In genomic region chr3:46368569-46368968, GRCh38 we compare ENCODE assay signal across 2 cellular contexts.
A peak's percentile ranks its signal among the peaks of the same experiment; 100 is the strongest.
TF ChIP-seq lines count a peak whose summit lies in the region.

No MANE protein-coding gene starts in this region.

TF ChIP-seq in SK-N-SH treated with all-trans-retinoic acid at 6 μM for 48 hours, 23 proteins besides CTCF, POLR2A, EP300 and RAD21:
- no peak for TF ChIP-seq BACH2 (CRISPR knock-in tag; IDR thresholded peaks at IDR 0.05; ENCODE audit: borderline replicate concordance)
- no peak for TF ChIP-seq ISL1 (CRISPR knock-in tag; IDR thresholded peaks at IDR 0.05)
- TF ChIP-seq ZC3H10 (CRISPR knock-in tag; IDR thresholded peaks at IDR 0.05), result no peak
- no peak for TF ChIP-seq PPARA (CRISPR knock-in tag; IDR thresholded peaks at IDR 0.05; ENCODE audit: borderline replicate concordance)
- no peak for TF ChIP-seq POU6F1 (CRISPR knock-in tag; IDR thresholded peaks at IDR 0.05; ENCODE audit: borderline replicate concordance, low read depth)
- no peak for TF ChIP-seq ZNF8 (CRISPR knock-in tag; IDR thresholded peaks at IDR 0.05)

TF ChIP-seq in HepG2, 621 proteins besides CTCF, POLR2A, EP300 and RAD21:
- TF ChIP-seq KLF11 (CRISPR knock-in tag; IDR thresholded peaks at IDR 0.05), result no peak
- TF ChIP-seq HMG20B (CRISPR knock-in tag; conservative IDR thresholded peaks at IDR 0.05), result no peak
- TF ChIP-seq STAG1 (CRISPR knock-in tag; IDR thresholded peaks at IDR 0.05), result peak; percentile 61
- peak; percentile 49 for TF ChIP-seq TEAD3 (CRISPR knock-in tag; optimal IDR thresholded peaks at IDR 0.05; ENCODE audit: borderline replicate concordance)
- peak; percentile 9; the same call in 1 of the 2 replicates for TF ChIP-seq SMC3 (IDR thresholded peaks at IDR 0.05; ENCODE audit: low read length)
